ENCODE assay signal across 8 cellular contexts in genomic region chr12:122894173-122895121, GRCh38. TPM values are rescaled to one million over a fixed set of nuclear protein-coding genes. Genes with fewer than 3 reads are reported as not detected.
DNase-seq lines count a peak whose midpoint lies in the region; ATAC-seq, FAIRE-seq and TF ChIP-seq lines count a peak whose summit lies in the region.

No MANE protein-coding gene starts in this region.

- FAIRE-seq in pancreas (lab: Jason Lieb, UNC) (no peak), H54 (lab: Jason Lieb, UNC) (no peak)

- DNase-seq in GM12864 (ENCODE audit: low read depth) (no peak), T1000 (lab: John Stamatoyannopoulos, UW) (peak; percentile 88), fibroblast of pulmonary artery (ENCODE audit: low read depth) (no peak), pancreas (peak in 2 of 6 donors; percentile 41 to 61), cortex of kidney (lab: John Stamatoyannopoulos, UW) (no peak), H54 (ENCODE audit: insufficient read length, low spot score) (no peak)
- DNase-seq in activated CD4-positive, alpha-beta T cell treated with anti-CD3 and anti-CD28 coated beads for 48 hours, result no peak

- no peaks in the 10 kb centered on the region for H3K9me3 ChIP-seq in pancreas

- 25 to 34% methylated on average over 14 to 15 of the region's 15 CpGs for WGBS in pancreas, 2 donors

- H3K27ac ChIP-seq in pancreas, result peak overlapping the region; percentile 74 to 96 (median 80)

- H3K27me3 ChIP-seq in pancreas, result no peaks in the 10 kb centered on the region

- intact Hi-C loops in pancreas (cut with DNase I), result no loop called here

- no peaks in the 10 kb centered on the region for H3K36me3 ChIP-seq in pancreas

- peak overlapping the region; percentile 54; the same call in 1 of the 2 replicates for H3K4me3 ChIP-seq in GM12864 (ENCODE audit: low read depth, low read length)
- peak overlapping the region; percentile 64 for H3K4me3 ChIP-seq in fibroblast of pulmonary artery (replicated peaks; ENCODE audit: low read depth, low read length)
- H3K4me3 ChIP-seq in pancreas, result peak overlapping the region in 3 of 4 donors; percentile 68 to 81 (median 76)

- ATAC-seq in pancreas (peak; percentile 10 to 34 (median 20)), GM18870 (IDR thresholded peaks at IDR 0.05; ENCODE audit: unreplicated experiment) (no peak)

- no peak for TF ChIP-seq CTCF in GM12864 (IDR thresholded peaks at IDR 0.05; ENCODE audit: low read depth, low read length, missing control alignments)
- no peak for TF ChIP-seq CTCF in fibroblast of pulmonary artery (IDR thresholded peaks at IDR 0.05; ENCODE audit: low read length, missing control alignments)
- TF ChIP-seq CTCF in pancreas (IDR thresholded peaks at IDR 0.05), result no peak

- peaks cover 37 to 51% (median 39%) of the 10 kb centered on the region in 3 donors for H3K4me1 ChIP-seq in pancreas

- no peak for TF ChIP-seq POLR2A in H54 (IDR thresholded peaks at IDR 0.05; ENCODE audit: low read depth, low read length)

RNA-seq across cellular contexts. Expression of gene VPS37B, which starts 1.5 kb away (rescaled TPM):
- total RNA-seq in pancreas, result 10 to 100 TPM; 13.5 to 20.2 (median 17.3) TPM
- polyA plus RNA-seq in pancreas, result 10 to 100 TPM; 27.4 to 30.1 TPM

RNA-seq across cellular contexts. Expression of gene HIP1R, which starts 59.2 kb away (rescaled TPM):
- 10 to 100 TPM; 41.0 to 96.3 (median 47.9) TPM for total RNA-seq in pancreas
- 100 to 1,000 TPM; 158 to 206 TPM for polyA plus RNA-seq in pancreas
